2 cellular contexts compared by ENCODE assay signal in the genomic region with DNA sequence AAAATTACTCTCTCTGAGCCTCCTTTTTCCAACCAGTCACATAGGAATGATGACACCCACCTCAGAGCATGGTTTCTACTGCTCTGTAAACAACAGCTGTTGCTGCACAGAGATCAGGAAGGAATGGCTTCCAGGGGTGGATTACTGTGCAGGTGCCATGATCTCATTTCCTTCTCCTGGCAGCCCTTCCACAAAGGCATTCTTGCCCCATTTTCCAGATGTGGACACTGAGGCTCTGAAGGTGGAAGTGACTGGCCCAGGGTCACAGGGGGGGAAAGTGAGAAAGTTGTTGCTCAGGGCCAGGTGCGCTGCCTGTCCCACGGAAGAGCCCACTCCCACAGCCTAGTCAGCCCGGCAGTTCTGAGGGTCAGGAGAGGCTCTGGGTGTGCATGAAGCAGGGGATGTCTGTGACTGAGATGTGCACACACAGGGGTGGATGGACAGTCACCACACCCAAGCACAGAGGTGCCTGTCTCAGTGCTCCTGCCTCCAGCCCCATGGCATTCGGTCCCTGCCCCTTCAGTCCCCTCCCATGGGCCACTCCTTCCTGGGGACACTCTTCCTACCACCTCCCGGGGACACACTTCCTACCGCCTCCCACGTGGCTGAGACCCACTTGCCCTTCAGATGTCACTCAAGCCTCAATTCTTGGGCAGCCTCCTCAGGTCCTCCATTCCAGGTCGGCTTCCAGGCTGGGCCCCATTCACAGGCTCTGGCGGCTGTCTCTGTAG.
TF ChIP-seq lines count a peak whose summit lies in the region.

No MANE protein-coding gene starts in this region.

TF ChIP-seq in HEK293, 187 proteins besides CTCF, POLR2A, EP300 and RAD21:
- no peak for TF ChIP-seq KLF8 (tag by site-specific recombination; IDR thresholded peaks at IDR 0.05)
- peak; percentile 28; the same call in 1 of the 2 replicates for TF ChIP-seq GLIS1 (tag by site-specific recombination; IDR thresholded peaks at IDR 0.05)
- TF ChIP-seq ZNF354C (tag by site-specific recombination; IDR thresholded peaks at IDR 0.05; ENCODE audit: borderline replicate concordance, low read depth) = no peak
- no peak for TF ChIP-seq WT1 (tag by site-specific recombination; IDR thresholded peaks at IDR 0.05)
- TF ChIP-seq ZNF658 (tag by site-specific recombination; IDR thresholded peaks at IDR 0.05) = no peak
- TF ChIP-seq YY2 (tag by site-specific recombination; IDR thresholded peaks at IDR 0.05) = 0 out of 2 replicates have a peak, but pooled peaks have one; percentile 10
- no peak for TF ChIP-seq ZNF341 (tag by site-specific recombination; IDR thresholded peaks at IDR 0.05; ENCODE audit: low read depth)
- no peak for TF ChIP-seq ZNF350 (tag by site-specific recombination; IDR thresholded peaks at IDR 0.05)
- peak; percentile 32; the same call in 1 of the 2 replicates for TF ChIP-seq SP2 (tag by site-specific recombination; IDR thresholded peaks at IDR 0.05)

TF ChIP-seq in K562, 482 proteins besides CTCF, POLR2A, EP300 and RAD21:
- TF ChIP-seq SMC3 (conservative IDR thresholded peaks at IDR 0.05; ENCODE audit: insufficient read depth, low read depth, low read length) (no peak), MCM2 (IDR thresholded peaks at IDR 0.05; ENCODE audit: low read depth) (no peak), RBM25 (IDR thresholded peaks at IDR 0.05; ENCODE audit: low read depth, low read length, severe bottlenecking) (peak; percentile 49)
